In the genomic region with DNA sequence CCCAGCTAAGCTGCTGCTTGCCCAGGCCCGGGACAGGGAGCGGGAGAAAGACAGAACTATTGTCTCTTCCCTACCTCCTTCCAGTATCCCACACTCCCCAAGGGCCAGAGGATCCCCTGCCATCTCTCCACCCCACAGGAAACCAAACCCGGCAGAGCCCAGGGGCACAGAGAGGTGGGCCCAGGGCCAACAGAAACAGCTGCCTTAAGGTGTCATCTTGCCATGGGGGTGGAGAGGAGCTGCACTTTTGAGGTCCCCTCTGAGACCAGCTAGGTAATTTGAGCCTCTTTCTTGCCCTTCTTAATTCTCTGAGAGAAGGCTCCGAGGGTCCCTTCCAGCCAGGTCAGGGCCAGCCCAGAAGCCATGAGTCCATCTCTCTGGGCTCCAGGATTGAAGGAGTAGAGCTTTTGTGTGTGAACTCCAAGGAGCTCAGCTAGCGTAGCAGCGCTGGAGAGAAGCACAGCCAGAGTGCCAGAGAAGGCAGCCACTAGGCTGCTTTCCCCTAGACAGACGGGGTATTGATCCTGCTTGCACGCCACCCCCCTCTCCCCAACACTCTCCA, we compare ENCODE assay signal across 13 cellular contexts. TPM values are rescaled to one million over a fixed set of nuclear protein-coding genes. Genes with fewer than 3 reads are reported as not detected.
DNase-seq lines count a peak whose midpoint lies in the region; ATAC-seq and TF ChIP-seq lines count a peak whose summit lies in the region.
"Had no signal": no experiment of that assay in that cellular context is flagged by ENCODE, and none has a peak within 500 bp of the region (broad histone marks: within the 10 kb centered on the region; RNA-seq: fewer than 3 reads in every experiment).

No MANE protein-coding gene starts in this region.

- H3K4me3 Mint-ChIP-seq in natural killer cell = no peak overlapping the region
- H3K4me3 Mint-ChIP-seq: T-helper 2 cell treated with Interferon-gamma antibody and Interleukin-4, amounts not matched to agents 5 μg/mL and 100 μg/mL, for 36 hours had no signal

- no peaks in the 10 kb centered on the region for H3K36me3 ChIP-seq in left ventricle myocardium inferior
- no peaks in the 10 kb centered on the region for H3K36me3 ChIP-seq in SJCRH30
- no peaks in the 10 kb centered on the region for H3K36me3 ChIP-seq in aorta (ENCODE audit: control insufficient read depth in 1 of 2, insufficient read depth in 2 of 2, low read length in 1 of 2)
- no peaks in the 10 kb centered on the region for H3K36me3 ChIP-seq in transverse colon
- H3K36me3 ChIP-seq: ascending aorta, tibial nerve had no signal

- H3K27me3 ChIP-seq in left ventricle myocardium inferior (ENCODE audit: low read depth) = no peaks in the 10 kb centered on the region
- no peaks in the 10 kb centered on the region for H3K27me3 ChIP-seq in SJCRH30
- H3K27me3 ChIP-seq in aorta (ENCODE audit: control insufficient read depth in 1 of 2, insufficient read depth in 2 of 2, low read length in 1 of 2) = no peaks in the 10 kb centered on the region
- no peaks in the 10 kb centered on the region for H3K27me3 ChIP-seq in transverse colon
- H3K27me3 ChIP-seq: ascending aorta, tibial nerve had no signal

- H3K27ac ChIP-seq in left ventricle myocardium inferior (replicated peaks) (peak overlapping the region; percentile 0), SJCRH30 (peak overlapping the region; percentile 100), aorta (ENCODE audit: low read depth in 1 of 2, low read length in 2 of 2) (no peak overlapping the region), transverse colon (no peak overlapping the region)
- H3K27ac ChIP-seq: ascending aorta, tibial nerve had no signal

- no peak for TF ChIP-seq POLR2A in transverse colon (IDR thresholded peaks at IDR 0.05)

- in situ Hi-C loops in transverse colon (cut with MboI; ENCODE audit: low pct_ligation_motif_present in 1 of 4, low pct_unique_long_range_greater_than_20kb in 1 of 4, low sequenced_read_pairs in 3 of 4) = loop anchor here (5.0 to 25.0 kb wide), 5 partner anchors 33 to 457 kb away; a partner anchor contains a TSS

- no peak for TF ChIP-seq CTCF in left ventricle myocardium inferior (IDR thresholded peaks at IDR 0.05; ENCODE audit: borderline replicate concordance)
- no peak for TF ChIP-seq CTCF in natural killer cell (IDR thresholded peaks at IDR 0.05)
- TF ChIP-seq CTCF in transverse colon (IDR thresholded peaks at IDR 0.05) = no peak

- H3K9me3 Mint-ChIP-seq in natural killer cell = no peaks in the 10 kb centered on the region
- H3K9me3 Mint-ChIP-seq: T-helper 2 cell treated with Interferon-gamma antibody and Interleukin-4, amounts not matched to agents 5 μg/mL and 100 μg/mL, for 36 hours had no signal

- H3K4me1 Mint-ChIP-seq in natural killer cell = peaks cover 7 to 16% of the 10 kb centered on the region in 2 donors

- WGBS in aorta, 2 donors = 74 to 78% methylated on average over 8 of the region's 8 CpGs
- WGBS in transverse colon (ENCODE audit: low coverage in 1 of 2), 2 donors = 73% methylated on average over 7 of the region's 8 CpGs; no CpG with 5 or more reads in 1 of the 2 donors

- no peak overlapping the region for H3K27ac Mint-ChIP-seq in natural killer cell
- H3K27ac Mint-ChIP-seq: T-helper 2 cell treated with Interferon-gamma antibody and Interleukin-4, amounts not matched to agents 5 μg/mL and 100 μg/mL, for 36 hours had no signal

- no peaks in the 10 kb centered on the region for H3K9me3 ChIP-seq in left ventricle myocardium inferior (replicated peaks)
- no peaks in the 10 kb centered on the region for H3K9me3 ChIP-seq in SJCRH30 (replicated peaks)
- no peaks in the 10 kb centered on the region for H3K9me3 ChIP-seq in aorta (ENCODE audit: control insufficient read depth, low read length)
- no peaks in the 10 kb centered on the region for H3K9me3 ChIP-seq in transverse colon
- H3K9me3 ChIP-seq: ascending aorta, tibial nerve had no signal

- ATAC-seq in left cardiac atrium (no peak), natural killer cell (no peak), aorta (ENCODE audit: low FRiP score) (no peak)

- DNase-seq in left ventricle myocardium inferior = no peak
- no peak for DNase-seq in left cardiac atrium
- peak; percentile 98 to 99 for DNase-seq in SJCRH30
- DNase-seq in myocyte (ENCODE audit: low read depth) = peak; percentile 86
- no peak for DNase-seq in natural killer cell
- no peak for DNase-seq in NOMO-1 (lab: John Stamatoyannopoulos, UW; ENCODE audit: unreplicated experiment in 2 of 2)
- DNase-seq in aorta = no peak
- DNase-seq in transverse colon = no peak
- DNase-seq: NCI-H1417 treated with DMSO at 0.1 percent for 48 hours had no signal

- H3K4me1 ChIP-seq in left ventricle myocardium inferior (peaks cover 37% of the 10 kb centered on the region), SJCRH30 (peaks cover 47% of the 10 kb centered on the region), aorta (ENCODE audit: control insufficient read depth in 1 of 2, insufficient read depth in 2 of 2, low read length in 2 of 2) (no peaks in the 10 kb centered on the region), transverse colon (peaks cover 4 to 15% (median 7%) of the 10 kb centered on the region in 4 donors)

- H3K4me3 ChIP-seq in left ventricle myocardium inferior = no peak overlapping the region
- peak overlapping the region; percentile 28 for H3K4me3 ChIP-seq in SJCRH30
- no peak overlapping the region for H3K4me3 ChIP-seq in aorta (ENCODE audit: low read length in 2 of 2)
- no peak overlapping the region for H3K4me3 ChIP-seq in transverse colon
- H3K4me3 ChIP-seq: ascending aorta, tibial nerve had no signal

- H3K27me3 Mint-ChIP-seq in natural killer cell (ENCODE audit: low read depth in 2 of 2) = peaks cover 0 to 4% of the 10 kb centered on the region in 2 donors

- no peak for TF ChIP-seq EP300 in transverse colon (IDR thresholded peaks at IDR 0.05; ENCODE audit: low read depth)

- no peaks in the 10 kb centered on the region for H3K36me3 Mint-ChIP-seq in natural killer cell

- intact Hi-C loops in left ventricle myocardium inferior (cut with micrococcal nuclease) = no loop called here
- intact Hi-C loops in left cardiac atrium (cut with DNase I) = loop anchor here (2.0 to 10.0 kb wide), 4 partner anchors 31 to 265 kb away; a partner anchor contains a TSS
- intact Hi-C loops in natural killer cell (cut with micrococcal nuclease) = loop anchor here (5.0 kb wide), 1 partner anchor 703 kb away; no protein-coding TSS in a partner anchor
- intact Hi-C loops in aorta (cut with DNase I) = loop anchor here (5.0 to 10.0 kb wide), 3 partner anchors 105 to 268 kb away; a partner anchor contains a TSS
- intact Hi-C loops in transverse colon (cut with DNase I; ENCODE audit: low total_unique reads) = loop anchor here (2.0 kb wide), 1 partner anchor 31 kb away; no protein-coding TSS in a partner anchor

RNA-seq across cellular contexts. Expression of a gene that starts 9.7 kb away (rescaled TPM):
- total RNA-seq in left ventricle myocardium inferior (0.08 TPM), left cardiac atrium (under 1 TPM in 1 of 2 donors, not detected in 1; 0.55 TPM), myocyte (0.13 and 0.21 TPM in 2 replicates), natural killer cell (under 1 TPM in 2 of 3 donors, not detected in 1; 0.75 to 0.91 TPM), aorta (not detected), transverse colon (not detected)
- total RNA-seq in SJCRH30 (2014; rRNA removed; shearing (Covaris generic)) = 0.20 and 0.57 TPM in 2 replicates
- polyA plus RNA-seq in myocyte (2012) = 0.39 TPM
- polyA plus RNA-seq in aorta = not detected
- total RNA-seq: ascending aorta, OCI-LY7 had no signal

RNA-seq across cellular contexts. Expression of a gene that starts 18.4 kb away (rescaled TPM):
- total RNA-seq in left ventricle myocardium inferior (2.0 TPM), left cardiac atrium (1 to 10 TPM; 3.4 to 4.6 TPM), myocyte (6.0 and 6.6 TPM in 2 replicates), natural killer cell (1 to 10 TPM; 6.1 to 7.6 (median 6.9) TPM), aorta (1 to 10 TPM; 7.0 to 8.2 TPM), transverse colon (1 to 10 TPM; 2.2 to 7.5 (median 5.1) TPM)
- 12.2 and 13.4 TPM in 2 replicates for total RNA-seq in SJCRH30 (2014; rRNA removed; shearing (Covaris generic))
- 3.8 TPM for polyA plus RNA-seq in myocyte (2012)
- 1 to 10 TPM; 3.0 to 3.3 TPM for polyA plus RNA-seq in aorta

RNA-seq across cellular contexts. Expression of a gene that starts 20.4 kb away (rescaled TPM):
- total RNA-seq in left ventricle myocardium inferior (19.4 TPM), left cardiac atrium (10 to 100 TPM in 1 of 2 donors, 1 to 10 TPM in 1; 9.3 to 12.6 TPM), myocyte (0.37 and 0.42 TPM in 2 replicates), natural killer cell (10 to 100 TPM in 1 of 3 donors, 1 to 10 TPM in 2; 5.0 to 10.7 (median 7.8) TPM), aorta (1 to 10 TPM; 3.8 to 7.7 TPM), transverse colon (1 to 10 TPM in 2 of 4 donors, under 1 TPM in 2; 0.60 to 8.1 (median 3.5) TPM)
- total RNA-seq in SJCRH30 (2014; rRNA removed; shearing (Covaris generic)) = 0.58 and 0.59 TPM in 2 replicates
- polyA plus RNA-seq in myocyte (2012) = 0.73 TPM
- 1 to 10 TPM; 3.1 to 4.5 TPM for polyA plus RNA-seq in aorta

RNA-seq across cellular contexts. Expression of a gene that starts 36.1 kb away (rescaled TPM):
- total RNA-seq in left ventricle myocardium inferior (4.6 TPM), left cardiac atrium (1 to 10 TPM; 5.8 to 5.9 TPM), myocyte (3.9 and 6.1 TPM in 2 replicates), natural killer cell (10 to 100 TPM; 21.1 to 36.0 (median 34.7) TPM), aorta (10 to 100 TPM; 10.6 TPM), transverse colon (10 to 100 TPM; 10.5 to 37.4 (median 17.3) TPM)
- total RNA-seq in SJCRH30 (2014; rRNA removed; shearing (Covaris generic)) = 8.4 and 9.7 TPM in 2 replicates
- 10.5 TPM for polyA plus RNA-seq in myocyte (2012)
- 1 to 10 TPM; 5.4 to 5.7 TPM for polyA plus RNA-seq in aorta

RNA-seq across cellular contexts. Expression of a gene that starts 46.3 kb away (rescaled TPM):
- total RNA-seq in left ventricle myocardium inferior = 2.1 TPM
- total RNA-seq in left cardiac atrium = 1 to 10 TPM; 2.5 to 3.4 TPM
- 7.0 and 9.1 TPM in 2 replicates for total RNA-seq in SJCRH30 (2014; rRNA removed; shearing (Covaris generic))
- total RNA-seq in myocyte = 6.1 and 6.7 TPM in 2 replicates
- 2.6 TPM for polyA plus RNA-seq in myocyte (2012)
- 10 to 100 TPM; 16.4 to 18.5 (median 18.3) TPM for total RNA-seq in natural killer cell
- total RNA-seq in aorta = 1 to 10 TPM; 3.8 to 4.2 TPM
- 10 to 100 TPM in 1 of 2 donors, under 1 TPM in 1; 0.63 to 12.5 TPM for polyA plus RNA-seq in aorta
- 10 to 100 TPM in 1 of 4 donors, 1 to 10 TPM in 3; 2.7 to 12.3 (median 6.2) TPM for total RNA-seq in transverse colon

Comparison
In these comparisons a context has a peak if more than half of its experiments do, and no peak if none do; other contexts are left out.
1. DNase-seq: peak in SJCRH30 (2 of 2) and myocyte (single experiment); none in left ventricle myocardium inferior (single experiment), left cardiac atrium (single experiment), natural killer cell (single experiment), NOMO-1 (0 of 2), aorta (0 of 2) and transverse colon (single experiment).
2. H3K27ac ChIP-seq: peak in left ventricle myocardium inferior (single experiment) and SJCRH30 (single experiment); none in aorta (0 of 2) and transverse colon (0 of 4).